Comparison of ENCODE assay signal across 27 cellular contexts in genomic region chr1:36656271-36656670, GRCh38.
"Had no signal": no experiment of that assay in that cellular context is flagged by ENCODE, and none has a peak within 500 bp of the region (broad histone marks: within the 10 kb centered on the region; RNA-seq: fewer than 3 reads in every experiment).

No MANE protein-coding gene starts in this region.

- H3K4me1 Mint-ChIP-seq: nephron, neural progenitor cell had no signal

- H3K27me3 ChIP-seq: neural progenitor cell, testis, tibial nerve, upper lobe of left lung had no signal

- H3K4me3 ChIP-seq: dorsolateral prefrontal cortex, gastrocnemius medialis, hepatocyte, neural progenitor cell, psoas muscle, stomach, testis, tibial nerve, upper lobe of left lung had no signal

- H3K4me1 ChIP-seq: gastrocnemius medialis, psoas muscle, stomach, testis, upper lobe of left lung had no signal

- ATAC-seq: esophagus mucosa; gastrocnemius medialis; left lobe of liver; naive thymus-derived CD4-positive, alpha-beta T cell; psoas muscle; right cardiac atrium had no signal

- H3K36me3 ChIP-seq: gastrocnemius medialis, neural progenitor cell, stomach, tibial nerve, upper lobe of left lung had no signal

- H3K27ac ChIP-seq: dorsolateral prefrontal cortex, epithelial cell of prostate, gastrocnemius medialis, hepatocyte, neural progenitor cell, psoas muscle, stomach, testis, tibial nerve, upper lobe of left lung had no signal

- H2AFZ ChIP-seq: hepatocyte, neural progenitor cell had no signal

- H3K27ac Mint-ChIP-seq: naive thymus-derived CD4-positive, alpha-beta T cell; nephron; neural progenitor cell had no signal

- H3K4me2 ChIP-seq: hepatocyte, neural progenitor cell had no signal

- FAIRE-seq: kidney, small intestine, urothelium cell line had no signal

- H3K9ac ChIP-seq: neural progenitor cell had no signal

- H3K9me3 Mint-ChIP-seq: nephron, neural progenitor cell had no signal

- H3K4me3 Mint-ChIP-seq: naive thymus-derived CD4-positive, alpha-beta T cell; nephron; neural progenitor cell had no signal

- H3K36me3 Mint-ChIP-seq: naive thymus-derived CD4-positive, alpha-beta T cell; neural progenitor cell had no signal

- H3K9me3 ChIP-seq: gastrocnemius medialis, psoas muscle, stomach, testis, tibial nerve, upper lobe of left lung had no signal

- DNase-seq: cerebellar nuclear complex; dorsolateral prefrontal cortex; effector CD4-positive, alpha-beta T cell; foreskin fibroblast; gastrocnemius medialis; kidney; mesenchymal stem cell; midbrain; naive thymus-derived CD4-positive, alpha-beta T cell; nucleus accumbens; psoas muscle; right cardiac atrium; small intestine; stimulated activated CD4-positive, alpha-beta T cell treated with anti-CD3 and anti-CD28 coated beads, Interleukin-15, amount 100 ng/mL, for 24 hours; stimulated activated CD4-positive, alpha-beta T cell treated with anti-CD3 and anti-CD28 coated beads, Interleukin-2, amount 100 ng/mL, for 48 hours; stimulated activated naive CD4-positive, alpha-beta T cell treated with Interleukin-2 at 50 U/mL for 16 hours; stomach; testis; upper lobe of left lung had no signal
